In the genomic region with DNA sequence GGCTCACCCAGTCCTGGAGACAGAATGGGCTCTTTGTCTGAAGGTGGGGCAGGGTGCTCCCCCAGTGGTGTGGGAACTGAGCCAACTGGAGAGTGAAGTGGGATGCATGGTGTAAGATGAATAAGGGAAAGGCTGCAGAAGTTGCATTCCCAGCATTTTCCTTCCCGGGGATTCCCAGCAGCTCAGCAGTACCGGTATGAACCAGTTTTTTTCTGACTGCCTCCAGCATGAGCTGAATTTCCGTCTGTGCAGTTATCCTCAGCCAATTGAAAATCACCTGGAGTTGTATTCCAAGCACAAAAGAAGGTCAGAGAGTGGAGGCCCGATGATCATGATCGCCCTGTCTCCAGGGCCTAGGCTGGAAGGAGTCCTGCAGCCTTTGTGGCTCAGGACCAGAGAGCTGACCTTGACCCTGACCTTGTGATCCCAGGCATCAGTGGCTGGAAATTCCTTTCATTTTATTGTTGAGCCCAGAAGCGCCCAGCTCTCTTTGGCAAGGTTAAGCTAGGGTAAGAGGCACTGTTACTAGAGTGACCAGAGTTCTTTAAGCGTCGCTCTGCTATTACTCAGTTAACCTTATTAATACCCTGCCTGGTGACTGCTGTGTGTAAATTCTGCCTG, we compare ENCODE assay signal across 8 cellular contexts. TPM values are rescaled to one million over a fixed set of nuclear protein-coding genes. Genes with fewer than 3 reads are reported as not detected.
DNase-seq lines count a peak whose midpoint lies in the region; ATAC-seq and TF ChIP-seq lines count a peak whose summit lies in the region.

No MANE protein-coding gene starts in this region.

- H3K27me3 Mint-ChIP-seq in CD4-positive, CD25-positive, alpha-beta regulatory T cell: no peaks in the 10 kb centered on the region
- H3K27me3 Mint-ChIP-seq in activated naive CD8-positive, alpha-beta T cell treated with anti-CD3 and anti-CD28 coated beads, Interleukin-2, amount 10 ng/mL, durations not matched to agents 7 days and 5 days: no peaks in the 10 kb centered on the region

- no peak for DNase-seq in CD4-positive, CD25-positive, alpha-beta regulatory T cell
- DNase-seq in HuH-7 (ENCODE audit: low spot score) (peak; percentile 37), left cardiac atrium (no peak), psoas muscle (peak in 1 of 2 donors; percentile 29), NCI-H345 treated with DMSO at 0.1 percent for 48 hours (lab: John Stamatoyannopoulos, UW; ENCODE audit: unreplicated experiment) (no peak)
- DNase-seq in activated naive CD8-positive, alpha-beta T cell treated with anti-CD3 and anti-CD28 coated beads, Interleukin-2, amount 10 ng/mL, durations not matched to agents 7 days and 5 days: no peak
- no peak for DNase-seq in stimulated activated CD4-positive, alpha-beta T cell treated with anti-CD3 and anti-CD28 coated beads, Interleukin-4, amount 100 ng/mL, for 24 hours

- H3K9me3 ChIP-seq in CD4-positive, CD25-positive, alpha-beta regulatory T cell (ENCODE audit: control insufficient read depth in 2 of 2, low read length in 2 of 2): no peaks in the 10 kb centered on the region
- no peaks in the 10 kb centered on the region for H3K9me3 ChIP-seq in psoas muscle

- 6 to 11% (median 8%) methylated on average over 8 of the region's 8 CpGs for WGBS in psoas muscle, 3 donors

- no peaks in the 10 kb centered on the region for H3K27me3 ChIP-seq in CD4-positive, CD25-positive, alpha-beta regulatory T cell (ENCODE audit: control insufficient read depth, insufficient read depth, low read length)
- no peaks in the 10 kb centered on the region for H3K27me3 ChIP-seq in psoas muscle (ENCODE audit: insufficient read depth in 3 of 3, low read length in 2 of 3)

- POLR2A ChIA-PET in activated naive CD8-positive, alpha-beta T cell treated with anti-CD3 and anti-CD28 coated beads, Interleukin-2, amount 10 ng/mL, durations not matched to agents 7 days and 5 days (lab: Charles Lee): interaction anchor here (0.5 to 7.9 kb wide), 17 partner anchors 8 to 208 kb away, joined by 3 to 104 read pairs (median 4); a partner anchor contains a TSS

- peak overlapping the region; percentile 79 for H3K4me3 ChIP-seq in CD4-positive, CD25-positive, alpha-beta regulatory T cell (ENCODE audit: low read depth, low read length)
- H3K4me3 ChIP-seq in psoas muscle: no peak overlapping the region

- intact Hi-C loops in left cardiac atrium (cut with DNase I): no loop called here
- intact Hi-C loops in psoas muscle (cut with DNase I): no loop called here

- H3K36me3 ChIP-seq in CD4-positive, CD25-positive, alpha-beta regulatory T cell (ENCODE audit: control insufficient read depth, insufficient read depth, low read length): peaks cover 4% of the 10 kb centered on the region
- no peaks in the 10 kb centered on the region for H3K36me3 ChIP-seq in psoas muscle (ENCODE audit: insufficient read depth in 1 of 2, low read depth in 1 of 2)

- TF ChIP-seq CTCF in psoas muscle (IDR thresholded peaks at IDR 0.05): no peak

- H3K4me1 Mint-ChIP-seq in CD4-positive, CD25-positive, alpha-beta regulatory T cell: peaks cover 17 to 86% (median 58%) of the 10 kb centered on the region in 4 donors
- H3K4me1 Mint-ChIP-seq in activated naive CD8-positive, alpha-beta T cell treated with anti-CD3 and anti-CD28 coated beads, Interleukin-2, amount 10 ng/mL, durations not matched to agents 7 days and 5 days: peaks cover 54% of the 10 kb centered on the region

- H3K36me3 Mint-ChIP-seq in CD4-positive, CD25-positive, alpha-beta regulatory T cell: peaks cover 15% of the 10 kb centered on the region
- peaks cover 26% of the 10 kb centered on the region for H3K36me3 Mint-ChIP-seq in activated naive CD8-positive, alpha-beta T cell treated with anti-CD3 and anti-CD28 coated beads, Interleukin-2, amount 10 ng/mL, durations not matched to agents 7 days and 5 days

- H3K27ac ChIP-seq in CD4-positive, CD25-positive, alpha-beta regulatory T cell (ENCODE audit: insufficient read depth, low read length, poor library complexity, severe bottlenecking): peak overlapping the region; percentile 98
- H3K27ac ChIP-seq in psoas muscle: peak overlapping the region; percentile 93

- peaks cover 85% of the 10 kb centered on the region for H3K4me1 ChIP-seq in CD4-positive, CD25-positive, alpha-beta regulatory T cell (ENCODE audit: control insufficient read depth, insufficient read depth, low read length, poor library complexity, severe bottlenecking)
- H3K4me1 ChIP-seq in psoas muscle: peaks cover 72% of the 10 kb centered on the region

- H3K27ac Mint-ChIP-seq in CD4-positive, CD25-positive, alpha-beta regulatory T cell: peak overlapping the region; percentile 100
- peak overlapping the region; percentile 99 for H3K27ac Mint-ChIP-seq in activated naive CD8-positive, alpha-beta T cell treated with anti-CD3 and anti-CD28 coated beads, Interleukin-2, amount 10 ng/mL, durations not matched to agents 7 days and 5 days

- no peak for ATAC-seq in CD4-positive, CD25-positive, alpha-beta regulatory T cell (ENCODE audit: low read depth in 2 of 2)
- no peak for ATAC-seq in activated naive CD8-positive, alpha-beta T cell treated with anti-CD3 and anti-CD28 coated beads, Interleukin-2, amount 10 ng/mL, durations not matched to agents 7 days and 5 days (ENCODE audit: low read depth)
- ATAC-seq in left cardiac atrium: peak; percentile 27 to 49
- ATAC-seq in psoas muscle: peak; percentile 65 to 73 (median 70)
- ATAC-seq in HG03280 (IDR thresholded peaks at IDR 0.05; ENCODE audit: unreplicated experiment): no peak

- no peaks in the 10 kb centered on the region for H3K9me3 Mint-ChIP-seq in CD4-positive, CD25-positive, alpha-beta regulatory T cell
- H3K9me3 Mint-ChIP-seq in activated naive CD8-positive, alpha-beta T cell treated with anti-CD3 and anti-CD28 coated beads, Interleukin-2, amount 10 ng/mL, durations not matched to agents 7 days and 5 days: no peaks in the 10 kb centered on the region

- H3K4me3 Mint-ChIP-seq in CD4-positive, CD25-positive, alpha-beta regulatory T cell: peak overlapping the region; percentile 69 to 90 (median 82)
- peak overlapping the region; percentile 86 for H3K4me3 Mint-ChIP-seq in activated naive CD8-positive, alpha-beta T cell treated with anti-CD3 and anti-CD28 coated beads, Interleukin-2, amount 10 ng/mL, durations not matched to agents 7 days and 5 days

RNA-seq across cellular contexts. Expression of a gene that starts 33.4 kb away (rescaled TPM):
- 157 TPM for total RNA-seq in CD4-positive, CD25-positive, alpha-beta regulatory T cell
- polyA plus RNA-seq in CD4-positive, CD25-positive, alpha-beta regulatory T cell: 100 to 1,000 TPM in 1 of 4 donors, 10 to 100 TPM in 3; 56.4 to 102 (median 72.8) TPM
- total RNA-seq in activated naive CD8-positive, alpha-beta T cell treated with anti-CD3 and anti-CD28 coated beads, Interleukin-2, amount 10 ng/mL, durations not matched to agents 7 days and 5 days: 100 to 1,000 TPM in 1 of 2 experiments, 10 to 100 TPM in 1; 99.6 to 103 TPM
- total RNA-seq in left cardiac atrium (100 to 1,000 TPM; 343 to 358 TPM), psoas muscle (100 to 1,000 TPM; 252 to 500 (median 326) TPM)
- polyA plus RNA-seq in psoas muscle: 100 to 1,000 TPM; 176 to 181 (median 179) TPM

RNA-seq across cellular contexts. Expression of a gene that starts 57.8 kb away (rescaled TPM):
- total RNA-seq in CD4-positive, CD25-positive, alpha-beta regulatory T cell: 97.5 TPM
- 10 to 100 TPM; 67.6 to 85.4 (median 74.9) TPM for polyA plus RNA-seq in CD4-positive, CD25-positive, alpha-beta regulatory T cell
- 10 to 100 TPM; 91.4 to 94.3 TPM for total RNA-seq in activated naive CD8-positive, alpha-beta T cell treated with anti-CD3 and anti-CD28 coated beads, Interleukin-2, amount 10 ng/mL, durations not matched to agents 7 days and 5 days
- 10 to 100 TPM; 55.1 to 73.2 TPM for total RNA-seq in left cardiac atrium
- 10 to 100 TPM; 43.1 to 64.4 (median 46.0) TPM for total RNA-seq in psoas muscle
- 10 to 100 TPM; 29.8 to 49.0 (median 35.3) TPM for polyA plus RNA-seq in psoas muscle

Comparison
In these comparisons a context has a peak if more than half of its experiments do, and no peak if none do; other contexts are left out.
1. ATAC-seq: peak in left cardiac atrium (2 of 2) and psoas muscle (4 of 4); none in CD4-positive, CD25-positive, alpha-beta regulatory T cell (0 of 2), activated naive CD8-positive, alpha-beta T cell treated with anti-CD3 and anti-CD28 coated beads, Interleukin-2, amount 10 ng/mL, durations not matched to agents 7 days and 5 days (single experiment) and HG03280 (single experiment).